22 cellular contexts compared by ENCODE assay signal in the genomic region with DNA sequence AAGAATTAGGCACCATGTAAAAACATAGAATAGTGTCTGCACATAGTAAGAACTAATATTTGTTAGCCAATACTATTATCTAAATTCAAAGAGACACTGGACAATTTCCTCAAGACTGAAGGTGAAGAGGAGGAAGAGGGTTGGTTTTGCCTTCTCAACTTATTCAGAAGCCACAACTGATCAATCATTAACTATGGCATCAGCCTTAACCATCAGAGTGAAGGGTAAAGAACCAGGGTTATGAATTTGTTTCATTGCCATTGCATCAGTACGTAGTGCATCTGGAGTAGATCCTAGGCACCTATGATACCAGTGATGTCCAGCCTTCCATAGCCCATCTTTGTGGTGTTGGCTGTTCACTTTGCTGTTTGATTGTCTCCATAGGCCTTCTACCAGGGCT.
DNase-seq lines count a peak whose midpoint lies in the region; ATAC-seq and TF ChIP-seq lines count a peak whose summit lies in the region.
"Had no signal": no experiment of that assay in that cellular context is flagged by ENCODE, and none has a peak within 500 bp of the region (broad histone marks: within the 10 kb centered on the region; RNA-seq: fewer than 3 reads in every experiment).

No MANE protein-coding gene starts in this region.

- H3K18ac ChIP-seq in mesenchymal stem cell (ENCODE audit: low read depth in 1 of 2, low read length in 2 of 2): no peak overlapping the region

- H3K14ac ChIP-seq in mesenchymal stem cell (ENCODE audit: low read length in 2 of 2): no peak overlapping the region

- peak overlapping the region; percentile 58 for H2AK5ac ChIP-seq in mesenchymal stem cell (ENCODE audit: low read length, severe bottlenecking)

- no peak overlapping the region for H4K8ac ChIP-seq in mesenchymal stem cell (ENCODE audit: low read length)

- no peaks in the 10 kb centered on the region for H3K9me3 ChIP-seq in mesenchymal stem cell (ENCODE audit: control insufficient read depth, low read length)
- peaks cover 0 to 5% of the 10 kb centered on the region in 2 donors for H3K9me3 ChIP-seq in left lung

- H3K27ac ChIP-seq in mesenchymal stem cell (ENCODE audit: low read length, poor library complexity, severe bottlenecking): no peak overlapping the region
- H3K27ac ChIP-seq in left lung: no peak overlapping the region

- no peak overlapping the region for H3K9ac ChIP-seq in mesenchymal stem cell (ENCODE audit: low read length)

- H3K23ac ChIP-seq in mesenchymal stem cell (ENCODE audit: low read length in 2 of 2): no peak overlapping the region

- H2BK120ac ChIP-seq in mesenchymal stem cell (ENCODE audit: low read depth, low read length): no peak overlapping the region

- TF ChIP-seq CTCF in left lung (IDR thresholded peaks at IDR 0.05): no peak

- H3K4me2 ChIP-seq in mesenchymal stem cell (ENCODE audit: low read length, poor library complexity, severe bottlenecking): no peak overlapping the region

- no peaks in the 10 kb centered on the region for H3K79me1 ChIP-seq in mesenchymal stem cell (replicated peaks; ENCODE audit: low read length, poor library complexity, severe bottlenecking)

- no peak overlapping the region for H2BK15ac ChIP-seq in mesenchymal stem cell (ENCODE audit: low read depth, poor library complexity, severe bottlenecking)

- H3K36me3 ChIP-seq in mesenchymal stem cell (ENCODE audit: control insufficient read depth in 1 of 2, insufficient read depth in 2 of 2, low read depth in 1 of 2, low read length in 2 of 2): no peaks in the 10 kb centered on the region
- H3K36me3 ChIP-seq in left lung: no peaks in the 10 kb centered on the region

- DNase-seq in mesenchymal stem cell (no peak), hippocampal formation (lab: John Stamatoyannopoulos, UW) (no peak), UCSD-AML1 (lab: John Stamatoyannopoulos, UW; ENCODE audit: unreplicated experiment) (no peak), NCI-H146 treated with DMSO at 0.1 percent for 48 hours (lab: John Stamatoyannopoulos, UW; ENCODE audit: unreplicated experiment) (no peak), left lung (no peak)
- DNase-seq: CD4-positive, CD25-positive, alpha-beta regulatory T cell; COR-L47; GDM1; KG1; NCI-H1092; NCI-H1436; NCI-H2029; NCI-H2171; NCI-H345; NCI-H524; NCI-H82 had no signal

- intact Hi-C loops in left lung (cut with DNase I): no loop called here

- H2AFZ ChIP-seq in mesenchymal stem cell (ENCODE audit: low read depth, low read length): no peak overlapping the region

- no peak overlapping the region for H3K4me3 ChIP-seq in mesenchymal stem cell (ENCODE audit: insufficient read depth in 1 of 2, low read depth in 1 of 2, low read length in 2 of 2)
- H3K4me3 ChIP-seq in left lung: no peak overlapping the region

- no peak overlapping the region for H2BK12ac ChIP-seq in mesenchymal stem cell (ENCODE audit: low read length in 2 of 2)

- 81% methylated on average over 1 of the region's 1 CpG for WGBS in mesenchymal stem cell

- H3K4me1 ChIP-seq in mesenchymal stem cell (ENCODE audit: control insufficient read depth, insufficient read depth, low read depth, low read length): peaks cover 2% of the 10 kb centered on the region
- H3K4me1 ChIP-seq in left lung: no peaks in the 10 kb centered on the region

- H3K4ac ChIP-seq in mesenchymal stem cell (ENCODE audit: low read depth in 1 of 2, low read length in 2 of 2): no peak overlapping the region

- H3K27me3 ChIP-seq in mesenchymal stem cell (ENCODE audit: control insufficient read depth in 1 of 2, insufficient read depth in 1 of 2, low read length in 2 of 2): no peaks in the 10 kb centered on the region
- no peaks in the 10 kb centered on the region for H3K27me3 ChIP-seq in left lung

- ATAC-seq in GM18511 (IDR thresholded peaks at IDR 0.05; ENCODE audit: unreplicated experiment) (peak; percentile 70), GM21423 (IDR thresholded peaks at IDR 0.05; ENCODE audit: unreplicated experiment) (peak; percentile 48), HG03432 (IDR thresholded peaks at IDR 0.05; ENCODE audit: unreplicated experiment) (peak; percentile 54), left lung (no peak)
- ATAC-seq: HCT116, Panc1, SK-N-SH treated with all-trans-retinoic acid at 6 μM for 48 hours had no signal

- no peak overlapping the region for H4K91ac ChIP-seq in mesenchymal stem cell (ENCODE audit: low read length)

- no peak overlapping the region for H2BK5ac ChIP-seq in mesenchymal stem cell (ENCODE audit: low read depth, low read length, poor library complexity, severe bottlenecking)
